Comparison of ENCODE assay signal across 9 cellular contexts in genomic region chr5:81631124-81631523, GRCh38.
DNase-seq lines count a peak whose midpoint lies in the region; ATAC-seq and TF ChIP-seq lines count a peak whose summit lies in the region.
"Had no signal": no experiment of that assay in that cellular context is flagged by ENCODE, and none has a peak within 500 bp of the region (broad histone marks: within the 10 kb centered on the region; RNA-seq: fewer than 3 reads in every experiment).

No MANE protein-coding gene starts in this region.

- no peak overlapping the region for H3K4me3 ChIP-seq in PC-9

- peaks cover 18% of the 10 kb centered on the region for H3K36me3 Mint-ChIP-seq in activated CD4-positive, alpha-beta T cell treated with anti-CD3 and anti-CD28 coated beads for 36 hours (ENCODE audit: low read depth)

- no peaks in the 10 kb centered on the region for H3K79me2 ChIP-seq in PC-9 (ENCODE audit: low read depth)

- H3K9me2 ChIP-seq in PC-9 (ENCODE audit: insufficient read depth) = no peaks in the 10 kb centered on the region

- H4K20me1 ChIP-seq in PC-9 (ENCODE audit: insufficient read depth) = no peaks in the 10 kb centered on the region

- peaks cover 12% of the 10 kb centered on the region for H3K4me1 ChIP-seq in PC-9 (replicated peaks; ENCODE audit: insufficient read depth)

- TF ChIP-seq CTCF in PC-9 (conservative IDR thresholded peaks at IDR 0.05) = no peak

- BruUV-seq in PC-9 (replicated peaks; lab: Mats Ljungman, UMichigan) = no TSS peak

- CTCF ChIA-PET in activated CD4-positive, alpha-beta T cell treated with anti-CD3 and anti-CD28 coated beads for 36 hours (lab: Charles Lee) = no interaction called here
- CTCF ChIA-PET in PC-9 (lab: Charles Lee) = no interaction called here

- H3K9me3 Mint-ChIP-seq in activated CD4-positive, alpha-beta T cell treated with anti-CD3 and anti-CD28 coated beads for 36 hours (ENCODE audit: low read depth) = no peaks in the 10 kb centered on the region

- no peaks in the 10 kb centered on the region for H3F3A ChIP-seq in PC-9 (ENCODE audit: insufficient read depth, low read depth)

- in situ Hi-C loops in SK-MEL-5 (cut with HindIII; ENCODE audit: low pct_unique_long_range_greater_than_20kb, low sequenced_read_pairs) = no loop called here

- no peak overlapping the region for H3K27ac ChIP-seq in PC-9
- H3K27ac ChIP-seq: parathyroid adenoma had no signal

- DNase-seq in activated CD4-positive, alpha-beta T cell treated with anti-CD3 and anti-CD28 coated beads for 36 hours = peak; percentile 52
- DNase-seq in activated CD4-positive, alpha-beta T cell treated with anti-CD3 and anti-CD28 coated beads for 4 hours = no peak
- DNase-seq in SK-MEL-5 (ENCODE audit: low read depth, low spot score) (peak; percentile 73), sciatic nerve (ENCODE audit: low spot score) (no peak), putamen (ENCODE audit: low spot score) (no peak), PC-9 (no peak)
- peak; percentile 3 for DNase-seq in stimulated activated CD8-positive, alpha-beta memory T cell treated with anti-CD3 and anti-CD28 coated beads, Interleukin-15, amount 100 ng/mL, for 1 hour (ENCODE audit: low read depth)

- H3K27me3 ChIP-seq in PC-9 (ENCODE audit: insufficient read depth, low read depth) = no peaks in the 10 kb centered on the region

- no peak overlapping the region for H3K27ac Mint-ChIP-seq in activated CD4-positive, alpha-beta T cell treated with anti-CD3 and anti-CD28 coated beads for 36 hours

- H3K4me2 ChIP-seq in PC-9 = no peak overlapping the region

- H3K4me3 Mint-ChIP-seq in activated CD4-positive, alpha-beta T cell treated with anti-CD3 and anti-CD28 coated beads for 36 hours = no peak overlapping the region

- no peaks in the 10 kb centered on the region for H3K36me3 ChIP-seq in PC-9 (ENCODE audit: low read depth)

- ATAC-seq in activated CD4-positive, alpha-beta T cell treated with anti-CD3 and anti-CD28 coated beads for 36 hours = peak; percentile 34
- ATAC-seq in HG02759 (IDR thresholded peaks at IDR 0.05; ENCODE audit: unreplicated experiment) = peak; percentile 84
- no peak for ATAC-seq in sciatic nerve

- H3K4me1 Mint-ChIP-seq in activated CD4-positive, alpha-beta T cell treated with anti-CD3 and anti-CD28 coated beads for 36 hours = peaks cover 16% of the 10 kb centered on the region

- POLR2A ChIA-PET in activated CD4-positive, alpha-beta T cell treated with anti-CD3 and anti-CD28 coated beads for 36 hours (lab: Charles Lee) = interaction anchor here (0.7 kb wide), 1 partner anchor 647 kb away, joined by 3 read pairs; no protein-coding TSS in a partner anchor
- POLR2A ChIA-PET in PC-9 (lab: Charles Lee; ENCODE audit: unreplicated experiment) = no interaction called here

- intact Hi-C loops in activated CD4-positive, alpha-beta T cell treated with anti-CD3 and anti-CD28 coated beads for 36 hours (cut with DNase I, micrococcal nuclease) = no loop called here
- intact Hi-C loops in sciatic nerve (cut with DNase I) (no loop called here), PC-9 (cut with micrococcal nuclease; ENCODE audit: unreplicated experiment) (no loop called here)

- H2AFZ ChIP-seq in PC-9 = no peak overlapping the region
- H2AFZ ChIP-seq: parathyroid adenoma had no signal

- no peaks in the 10 kb centered on the region; the same call in 1 of the 2 replicates for H3K9me3 ChIP-seq in PC-9 (ENCODE audit: insufficient read depth, low read depth)

- no peaks in the 10 kb centered on the region for H3K27me3 Mint-ChIP-seq in activated CD4-positive, alpha-beta T cell treated with anti-CD3 and anti-CD28 coated beads for 36 hours

Comparison
In these comparisons a context has a peak if more than half of its experiments do, and no peak if none do; other contexts are left out.
1. DNase-seq: peak in activated CD4-positive, alpha-beta T cell treated with anti-CD3 and anti-CD28 coated beads for 36 hours (single experiment), SK-MEL-5 (single experiment) and stimulated activated CD8-positive, alpha-beta memory T cell treated with anti-CD3 and anti-CD28 coated beads, Interleukin-15, amount 100 ng/mL, for 1 hour (single experiment); none in activated CD4-positive, alpha-beta T cell treated with anti-CD3 and anti-CD28 coated beads for 4 hours (0 of 2), sciatic nerve (single experiment), putamen (single experiment) and PC-9 (0 of 2).